18 cellular contexts compared by ENCODE assay signal in the genomic region with DNA sequence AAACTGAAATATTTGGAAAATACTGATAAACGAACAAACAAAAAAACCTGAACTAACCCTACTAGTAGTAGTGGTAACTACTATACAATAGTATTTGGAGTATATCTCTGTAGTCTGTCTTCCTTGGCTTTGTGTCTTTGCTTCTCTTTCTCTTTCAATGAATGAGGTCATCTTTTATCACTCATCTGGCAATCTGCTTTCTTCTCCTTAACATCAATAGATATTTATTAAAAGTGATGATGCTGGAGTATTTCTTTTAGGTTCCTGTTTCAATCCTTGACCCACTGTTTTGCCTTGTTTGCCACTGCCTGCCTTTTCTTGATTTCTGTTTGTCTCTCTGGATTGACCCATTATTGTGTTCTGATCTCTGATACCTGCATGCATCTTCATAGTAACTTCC.
DNase-seq lines count a peak whose midpoint lies in the region; ATAC-seq and TF ChIP-seq lines count a peak whose summit lies in the region.
"Had no signal": no experiment of that assay in that cellular context is flagged by ENCODE, and none has a peak within 500 bp of the region (broad histone marks: within the 10 kb centered on the region; RNA-seq: fewer than 3 reads in every experiment).

No MANE protein-coding gene starts in this region.

- H3K4me1 Mint-ChIP-seq in nephron = peaks cover 59% of the 10 kb centered on the region
- no peaks in the 10 kb centered on the region for H3K4me1 Mint-ChIP-seq in activated naive CD4-positive, alpha-beta T cell treated with anti-CD3 and anti-CD28 coated beads, Interleukin-2, amount 10 ng/mL, durations not matched to agents 7 days and 5 days

- H3K79me2 ChIP-seq in SK-N-SH (ENCODE audit: insufficient read depth) = no peaks in the 10 kb centered on the region

- H3K36me3 ChIP-seq in SK-N-SH (replicated peaks in 1 of 2; ENCODE audit: control insufficient read depth in 1 of 2, insufficient read depth in 2 of 2, low read length in 1 of 2) (no peaks in the 10 kb centered on the region), SK-N-MC (ENCODE audit: insufficient read depth, low read length) (no peaks in the 10 kb centered on the region)

- POLR2A ChIA-PET in SK-N-SH (lab: Yijun Ruan, JAX) = no interaction called here

- H3K36me3 Mint-ChIP-seq in nephron (ENCODE audit: low read depth) = no peaks in the 10 kb centered on the region
- no peaks in the 10 kb centered on the region for H3K36me3 Mint-ChIP-seq in activated naive CD4-positive, alpha-beta T cell treated with anti-CD3 and anti-CD28 coated beads, Interleukin-2, amount 10 ng/mL, durations not matched to agents 7 days and 5 days

- no peaks in the 10 kb centered on the region for H3K9me3 Mint-ChIP-seq in nephron
- H3K9me3 Mint-ChIP-seq in activated naive CD4-positive, alpha-beta T cell treated with anti-CD3 and anti-CD28 coated beads, Interleukin-2, amount 10 ng/mL, durations not matched to agents 7 days and 5 days = no peaks in the 10 kb centered on the region
- H3K9me3 Mint-ChIP-seq: CD4-positive, alpha-beta T cell had no signal

- no peak overlapping the region for H3K4me2 ChIP-seq in SK-N-SH
- H3K4me2 ChIP-seq: A549 had no signal

- H3K27ac Mint-ChIP-seq in nephron = peak overlapping the region in 2 of 3 experiments; percentile 25 to 27
- H3K27ac Mint-ChIP-seq in activated naive CD4-positive, alpha-beta T cell treated with anti-CD3 and anti-CD28 coated beads, Interleukin-2, amount 10 ng/mL, durations not matched to agents 7 days and 5 days = no peak overlapping the region
- H3K27ac Mint-ChIP-seq: CD4-positive, alpha-beta T cell had no signal

- no peaks in the 10 kb centered on the region for H3K27me3 ChIP-seq in SK-N-SH (ENCODE audit: insufficient read depth)

- TF ChIP-seq RAD21 in SK-N-SH (IDR thresholded peaks at IDR 0.05; ENCODE audit: low read length) = no peak

- peak; percentile 19; the same call in 1 of the 3 replicates for ATAC-seq in SK-N-SH treated with all-trans-retinoic acid at 6 μM for 48 hours
- ATAC-seq: A549, HCT116 had no signal

- TF ChIP-seq CTCF in SK-N-SH (IDR thresholded peaks at IDR 0.05) (no peak), nephron (IDR thresholded peaks at IDR 0.05; ENCODE audit: unreplicated experiment in 3 of 3) (no peak)

- H3K4me1 ChIP-seq in SK-N-SH (ENCODE audit: control insufficient read depth in 1 of 2, insufficient read depth in 2 of 2, low read depth in 1 of 2, low read length in 1 of 2) = peaks cover 0 to 18% of the 10 kb centered on the region in 2 experiments; a peak in 2 of 4 replicates

- CTCF ChIA-PET in SK-N-SH (lab: Yijun Ruan, JAX) = interaction anchor here (1.4 to 1.5 kb wide), 2 partner anchors 14 to 71 kb away, joined by 3 read pairs; a partner anchor contains a TSS
- CTCF ChIA-PET in activated naive CD4-positive, alpha-beta T cell treated with anti-CD3 and anti-CD28 coated beads, Interleukin-2, amount 10 ng/mL, durations not matched to agents 7 days and 5 days (lab: Charles Lee) = no interaction called here

- WGBS in SK-N-SH (ENCODE audit: low lambda C conversion rate) = 91% methylated on average over 1 of the region's 1 CpG

- H3K9me3 ChIP-seq in SK-N-SH = no peaks in the 10 kb centered on the region
- no peaks in the 10 kb centered on the region for H3K9me3 ChIP-seq in SK-N-MC (ENCODE audit: low read depth, low read length)
- H3K9me3 ChIP-seq: A549 had no signal

- no peak overlapping the region for H3K4me3 Mint-ChIP-seq in nephron
- H3K4me3 Mint-ChIP-seq in activated naive CD4-positive, alpha-beta T cell treated with anti-CD3 and anti-CD28 coated beads, Interleukin-2, amount 10 ng/mL, durations not matched to agents 7 days and 5 days = no peak overlapping the region
- H3K4me3 Mint-ChIP-seq: CD4-positive, alpha-beta T cell had no signal

- H3K9me2 ChIP-seq in SK-N-SH = no peaks in the 10 kb centered on the region

- no peak overlapping the region for H3K4me3 ChIP-seq in SK-N-SH (ENCODE audit: low read depth in 2 of 2, low read length in 1 of 2)
- no peak overlapping the region for H3K4me3 ChIP-seq in SK-N-MC
- H3K4me3 ChIP-seq: A549 had no signal

- H2AFZ ChIP-seq in SK-N-SH (ENCODE audit: low read depth) = no peak overlapping the region

- no peaks in the 10 kb centered on the region for H3K27me3 Mint-ChIP-seq in nephron (ENCODE audit: low read depth)
- H3K27me3 Mint-ChIP-seq in activated naive CD4-positive, alpha-beta T cell treated with anti-CD3 and anti-CD28 coated beads, Interleukin-2, amount 10 ng/mL, durations not matched to agents 7 days and 5 days = peaks cover 3% of the 10 kb centered on the region

- TF ChIP-seq EP300 in SK-N-SH (IDR thresholded peaks at IDR 0.05; ENCODE audit: borderline replicate concordance in 1 of 2, low read depth in 1 of 2, low read length in 1 of 2) = no peak

- H3K27ac ChIP-seq in SK-N-SH (ENCODE audit: low read depth in 2 of 2, low read length in 1 of 2) = peak overlapping the region in 1 of 2 experiments; percentile 47; a peak in 2 of 4 replicates
- H3K27ac ChIP-seq in SK-N-MC = peak overlapping the region; percentile 42; the same call in 1 of the 2 replicates
- H3K27ac ChIP-seq: 22Rv1, C4-2B had no signal

- no peaks in the 10 kb centered on the region for H4K20me1 ChIP-seq in SK-N-SH (ENCODE audit: insufficient read depth)

- H3F3A ChIP-seq in SK-N-SH (replicated peaks; ENCODE audit: insufficient read depth) = no peaks in the 10 kb centered on the region

- DNase-seq in SK-N-SH (no peak), SK-N-MC (ENCODE audit: low read depth, low spot score) (no peak)
- DNase-seq in activated CD4-positive, CD25-positive, alpha-beta regulatory T cell (lab: John Stamatoyannopoulos, UW) = no peak
- DNase-seq in activated naive CD4-positive, alpha-beta T cell treated with Interleukin-2 at 50 U/mL for 16 hours = no peak
- no peak for DNase-seq in activated naive CD4-positive, alpha-beta T cell treated with anti-CD3 and anti-CD28 coated beads, Interleukin-2, amount 10 ng/mL, durations not matched to agents 7 days and 5 days
- DNase-seq: AML-193; CD4-positive, alpha-beta T cell; DMS153; DMS79 treated with DMSO at 0.1 percent for 48 hours; GF-D8; GOT3; H7 had no signal

- no peak overlapping the region for H3K9ac ChIP-seq in SK-N-SH
- no peak overlapping the region for H3K9ac ChIP-seq in SK-N-MC (ENCODE audit: insufficient read length)

TF ChIP-seq in SK-N-SH treated with all-trans-retinoic acid at 6 μM for 48 hours, 23 proteins besides CTCF, POLR2A, EP300 and RAD21:
- 0 out of 2 replicates have a peak, but pooled peaks have one; percentile 7 for TF ChIP-seq ISL1 (CRISPR knock-in tag; IDR thresholded peaks at IDR 0.05)
- TF ChIP-seq ZC3H10 (CRISPR knock-in tag; IDR thresholded peaks at IDR 0.05) = no peak
- no peak for TF ChIP-seq ZNF70 (CRISPR knock-in tag; IDR thresholded peaks at IDR 0.05)
- TF ChIP-seq, protein P1, sequence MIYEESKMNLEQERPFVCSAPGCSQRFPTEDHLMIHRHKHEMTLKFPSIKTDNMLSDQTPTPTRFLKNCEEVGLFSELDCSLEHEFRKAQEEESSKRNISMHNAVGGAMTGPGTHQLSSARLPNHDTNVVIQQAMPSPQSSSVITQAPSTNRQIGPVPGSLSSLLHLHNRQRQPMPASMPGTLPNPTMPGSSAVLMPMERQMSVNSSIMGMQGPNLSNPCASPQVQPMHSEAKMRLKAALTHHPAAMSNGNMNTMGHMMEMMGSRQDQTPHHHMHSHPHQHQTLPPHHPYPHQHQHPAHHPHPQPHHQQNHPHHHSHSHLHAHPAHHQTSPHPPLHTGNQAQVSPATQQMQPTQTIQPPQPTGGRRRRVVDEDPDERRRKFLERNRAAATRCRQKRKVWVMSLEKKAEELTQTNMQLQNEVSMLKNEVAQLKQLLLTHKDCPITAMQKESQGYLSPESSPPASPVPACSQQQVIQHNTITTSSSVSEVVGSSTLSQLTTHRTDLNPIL (CRISPR knock-in tag; IDR thresholded peaks at IDR 0.05; ENCODE audit: low read depth) = no peak
TF ChIP-seq in SK-N-SH treated with all-trans-retinoic acid at 6 μM for 48 hours: peak in this region for 1.

TF ChIP-seq in SK-N-SH, 30 proteins besides CTCF, POLR2A, EP300 and RAD21:
- TF ChIP-seq RXRA (IDR thresholded peaks at IDR 0.05; ENCODE audit: borderline replicate concordance, low read depth) = no peak
- no peak for TF ChIP-seq YY1 (IDR thresholded peaks at IDR 0.05; ENCODE audit: low read depth)
- no peak for TF ChIP-seq POLR2AphosphoS5 (IDR thresholded peaks at IDR 0.05; ENCODE audit: low read depth, low read length)
